ENCODE assay signal across 1 cellular context in the genomic region with DNA sequence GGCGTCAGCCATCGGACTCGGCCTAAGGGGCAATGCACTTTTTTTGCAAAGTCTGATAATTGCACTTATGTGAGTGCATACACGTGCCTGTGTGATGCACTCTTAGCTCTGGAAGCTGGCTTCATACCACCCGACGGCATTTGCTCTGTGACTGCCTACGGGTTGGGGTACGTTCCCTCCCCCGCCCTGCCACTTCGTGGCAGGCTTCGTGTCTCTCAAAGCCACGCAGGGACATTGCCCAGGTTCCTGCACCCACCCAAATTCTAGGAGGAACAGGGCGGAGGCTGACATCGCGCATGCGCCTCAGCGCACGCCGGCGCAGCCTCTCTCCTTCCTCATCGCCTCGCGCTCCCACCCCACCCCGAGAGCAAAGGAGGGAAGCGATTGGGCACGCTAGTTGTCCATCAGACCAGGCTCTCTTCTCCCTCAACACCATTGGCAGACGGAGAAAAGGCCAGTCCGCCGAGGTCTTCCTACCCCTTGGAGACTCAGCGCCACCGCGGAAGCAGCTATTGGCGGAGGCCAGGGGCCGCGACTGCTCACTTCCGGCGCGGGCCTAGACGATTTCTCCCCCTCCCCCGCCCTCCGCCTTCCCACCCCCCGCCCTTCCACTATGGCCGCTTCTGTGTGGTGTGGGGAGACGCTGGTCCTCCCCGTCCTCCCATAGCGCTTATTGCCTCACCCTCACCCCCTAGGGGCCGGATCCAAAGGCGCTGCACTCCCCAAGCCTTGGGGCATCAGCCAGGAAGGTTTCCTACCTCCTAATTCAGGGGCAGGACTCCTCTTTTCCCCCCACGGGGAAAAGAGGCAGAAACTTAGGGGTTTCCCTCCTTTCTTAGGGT.
TF ChIP-seq lines count a peak whose summit lies in the region.

A gene with protein sequence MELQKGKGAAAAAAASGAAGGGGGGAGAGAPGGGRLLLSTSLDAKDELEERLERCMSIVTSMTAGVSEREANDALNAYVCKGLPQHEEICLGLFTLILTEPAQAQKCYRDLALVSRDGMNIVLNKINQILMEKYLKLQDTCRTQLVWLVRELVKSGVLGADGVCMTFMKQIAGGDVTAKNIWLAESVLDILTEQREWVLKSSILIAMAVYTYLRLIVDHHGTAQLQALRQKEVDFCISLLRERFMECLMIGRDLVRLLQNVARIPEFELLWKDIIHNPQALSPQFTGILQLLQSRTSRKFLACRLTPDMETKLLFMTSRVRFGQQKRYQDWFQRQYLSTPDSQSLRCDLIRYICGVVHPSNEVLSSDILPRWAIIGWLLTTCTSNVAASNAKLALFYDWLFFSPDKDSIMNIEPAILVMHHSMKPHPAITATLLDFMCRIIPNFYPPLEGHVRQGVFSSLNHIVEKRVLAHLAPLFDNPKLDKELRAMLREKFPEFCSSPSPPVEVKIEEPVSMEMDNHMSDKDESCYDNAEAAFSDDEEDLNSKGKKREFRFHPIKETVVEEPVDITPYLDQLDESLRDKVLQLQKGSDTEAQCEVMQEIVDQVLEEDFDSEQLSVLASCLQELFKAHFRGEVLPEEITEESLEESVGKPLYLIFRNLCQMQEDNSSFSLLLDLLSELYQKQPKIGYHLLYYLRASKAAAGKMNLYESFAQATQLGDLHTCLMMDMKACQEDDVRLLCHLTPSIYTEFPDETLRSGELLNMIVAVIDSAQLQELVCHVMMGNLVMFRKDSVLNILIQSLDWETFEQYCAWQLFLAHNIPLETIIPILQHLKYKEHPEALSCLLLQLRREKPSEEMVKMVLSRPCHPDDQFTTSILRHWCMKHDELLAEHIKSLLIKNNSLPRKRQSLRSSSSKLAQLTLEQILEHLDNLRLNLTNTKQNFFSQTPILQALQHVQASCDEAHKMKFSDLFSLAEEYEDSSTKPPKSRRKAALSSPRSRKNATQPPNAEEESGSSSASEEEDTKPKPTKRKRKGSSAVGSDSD (plus strand): TSS at position 588 of the 842 bp plus-strand sequence. CDS start 585 bp downstream, outside the sequence.

TF ChIP-seq in K562, 482 proteins besides CTCF, POLR2A, EP300 and RAD21 (continued from another document and continues in another):
- TF ChIP-seq, protein P1, sequence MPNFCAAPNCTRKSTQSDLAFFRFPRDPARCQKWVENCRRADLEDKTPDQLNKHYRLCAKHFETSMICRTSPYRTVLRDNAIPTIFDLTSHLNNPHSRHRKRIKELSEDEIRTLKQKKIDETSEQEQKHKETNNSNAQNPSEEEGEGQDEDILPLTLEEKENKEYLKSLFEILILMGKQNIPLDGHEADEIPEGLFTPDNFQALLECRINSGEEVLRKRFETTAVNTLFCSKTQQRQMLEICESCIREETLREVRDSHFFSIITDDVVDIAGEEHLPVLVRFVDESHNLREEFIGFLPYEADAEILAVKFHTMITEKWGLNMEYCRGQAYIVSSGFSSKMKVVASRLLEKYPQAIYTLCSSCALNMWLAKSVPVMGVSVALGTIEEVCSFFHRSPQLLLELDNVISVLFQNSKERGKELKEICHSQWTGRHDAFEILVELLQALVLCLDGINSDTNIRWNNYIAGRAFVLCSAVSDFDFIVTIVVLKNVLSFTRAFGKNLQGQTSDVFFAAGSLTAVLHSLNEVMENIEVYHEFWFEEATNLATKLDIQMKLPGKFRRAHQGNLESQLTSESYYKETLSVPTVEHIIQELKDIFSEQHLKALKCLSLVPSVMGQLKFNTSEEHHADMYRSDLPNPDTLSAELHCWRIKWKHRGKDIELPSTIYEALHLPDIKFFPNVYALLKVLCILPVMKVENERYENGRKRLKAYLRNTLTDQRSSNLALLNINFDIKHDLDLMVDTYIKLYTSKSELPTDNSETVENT (CRISPR knock-in tag; IDR thresholded peaks at IDR 0.05) = peak; percentile 75; the same call in 1 of the 2 replicates
- TF ChIP-seq RBM22 (IDR thresholded peaks at IDR 0.05; ENCODE audit: low read depth, low read length, poor library complexity, severe bottlenecking) = no peak
- peak; percentile 55 for TF ChIP-seq CEBPG (CRISPR knock-in tag; IDR thresholded peaks at IDR 0.05)
- no peak; a peak in 1 of 4 replicates for TF ChIP-seq CEBPG (tag; conservative IDR thresholded peaks at IDR 0.05 in 1 of 2, IDR thresholded peaks at IDR 0.05 in 1 of 2)
- TF ChIP-seq, protein P2, sequence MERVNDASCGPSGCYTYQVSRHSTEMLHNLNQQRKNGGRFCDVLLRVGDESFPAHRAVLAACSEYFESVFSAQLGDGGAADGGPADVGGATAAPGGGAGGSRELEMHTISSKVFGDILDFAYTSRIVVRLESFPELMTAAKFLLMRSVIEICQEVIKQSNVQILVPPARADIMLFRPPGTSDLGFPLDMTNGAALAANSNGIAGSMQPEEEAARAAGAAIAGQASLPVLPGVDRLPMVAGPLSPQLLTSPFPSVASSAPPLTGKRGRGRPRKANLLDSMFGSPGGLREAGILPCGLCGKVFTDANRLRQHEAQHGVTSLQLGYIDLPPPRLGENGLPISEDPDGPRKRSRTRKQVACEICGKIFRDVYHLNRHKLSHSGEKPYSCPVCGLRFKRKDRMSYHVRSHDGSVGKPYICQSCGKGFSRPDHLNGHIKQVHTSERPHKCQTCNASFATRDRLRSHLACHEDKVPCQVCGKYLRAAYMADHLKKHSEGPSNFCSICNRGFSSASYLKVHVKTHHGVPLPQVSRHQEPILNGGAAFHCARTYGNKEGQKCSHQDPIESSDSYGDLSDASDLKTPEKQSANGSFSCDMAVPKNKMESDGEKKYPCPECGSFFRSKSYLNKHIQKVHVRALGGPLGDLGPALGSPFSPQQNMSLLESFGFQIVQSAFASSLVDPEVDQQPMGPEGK (CRISPR knock-in tag; IDR thresholded peaks at IDR 0.05; ENCODE audit: borderline replicate concordance) = no peak
- no peak for TF ChIP-seq NFATC3 (IDR thresholded peaks at IDR 0.05)
- TF ChIP-seq PHB (CRISPR knock-in tag; IDR thresholded peaks at IDR 0.05) = no peak
- no peak for TF ChIP-seq NR2F6 (CRISPR knock-in tag; IDR thresholded peaks at IDR 0.05)
- TF ChIP-seq FOXP1 (CRISPR knock-in tag; IDR thresholded peaks at IDR 0.05) = peak; percentile 58; the same call in 1 of the 2 replicates
- peak; percentile 6; the same call in 1 of the 2 replicates for TF ChIP-seq JUND (IDR thresholded peaks at IDR 0.05; ENCODE audit: borderline replicate concordance, low read depth, low read length)
- no peak; the same call in 2 of the 3 replicates for TF ChIP-seq JUND (tag; IDR thresholded peaks at IDR 0.05; ENCODE audit: borderline replicate concordance, low read depth, low read length)
- no peak for TF ChIP-seq ZNF282 (CRISPR knock-in tag; IDR thresholded peaks at IDR 0.05)
- no peak for TF ChIP-seq BCL6 (CRISPR knock-in tag; IDR thresholded peaks at IDR 0.05)
- TF ChIP-seq, protein P3, sequence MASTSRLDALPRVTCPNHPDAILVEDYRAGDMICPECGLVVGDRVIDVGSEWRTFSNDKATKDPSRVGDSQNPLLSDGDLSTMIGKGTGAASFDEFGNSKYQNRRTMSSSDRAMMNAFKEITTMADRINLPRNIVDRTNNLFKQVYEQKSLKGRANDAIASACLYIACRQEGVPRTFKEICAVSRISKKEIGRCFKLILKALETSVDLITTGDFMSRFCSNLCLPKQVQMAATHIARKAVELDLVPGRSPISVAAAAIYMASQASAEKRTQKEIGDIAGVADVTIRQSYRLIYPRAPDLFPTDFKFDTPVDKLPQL (IDR thresholded peaks at IDR 0.05; ENCODE audit: extremely low read depth, insufficient read length) = no peak
- TF ChIP-seq PRMT5 (CRISPR knock-in tag; IDR thresholded peaks at IDR 0.05) = no peak
- no peak for TF ChIP-seq TFAM (CRISPR knock-in tag; conservative IDR thresholded peaks at IDR 0.05)
- no peak for TF ChIP-seq TSC22D4 (tag; IDR thresholded peaks at IDR 0.05)
- TF ChIP-seq GABPB2 (CRISPR knock-in tag; conservative IDR thresholded peaks at IDR 0.05) = no peak
- TF ChIP-seq, protein P4, sequence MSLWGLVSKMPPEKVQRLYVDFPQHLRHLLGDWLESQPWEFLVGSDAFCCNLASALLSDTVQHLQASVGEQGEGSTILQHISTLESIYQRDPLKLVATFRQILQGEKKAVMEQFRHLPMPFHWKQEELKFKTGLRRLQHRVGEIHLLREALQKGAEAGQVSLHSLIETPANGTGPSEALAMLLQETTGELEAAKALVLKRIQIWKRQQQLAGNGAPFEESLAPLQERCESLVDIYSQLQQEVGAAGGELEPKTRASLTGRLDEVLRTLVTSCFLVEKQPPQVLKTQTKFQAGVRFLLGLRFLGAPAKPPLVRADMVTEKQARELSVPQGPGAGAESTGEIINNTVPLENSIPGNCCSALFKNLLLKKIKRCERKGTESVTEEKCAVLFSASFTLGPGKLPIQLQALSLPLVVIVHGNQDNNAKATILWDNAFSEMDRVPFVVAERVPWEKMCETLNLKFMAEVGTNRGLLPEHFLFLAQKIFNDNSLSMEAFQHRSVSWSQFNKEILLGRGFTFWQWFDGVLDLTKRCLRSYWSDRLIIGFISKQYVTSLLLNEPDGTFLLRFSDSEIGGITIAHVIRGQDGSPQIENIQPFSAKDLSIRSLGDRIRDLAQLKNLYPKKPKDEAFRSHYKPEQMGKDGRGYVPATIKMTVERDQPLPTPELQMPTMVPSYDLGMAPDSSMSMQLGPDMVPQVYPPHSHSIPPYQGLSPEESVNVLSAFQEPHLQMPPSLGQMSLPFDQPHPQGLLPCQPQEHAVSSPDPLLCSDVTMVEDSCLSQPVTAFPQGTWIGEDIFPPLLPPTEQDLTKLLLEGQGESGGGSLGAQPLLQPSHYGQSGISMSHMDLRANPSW (CRISPR knock-in tag; IDR thresholded peaks at IDR 0.05) = no peak
- TF ChIP-seq SRSF7 (optimal IDR thresholded peaks at IDR 0.05; ENCODE audit: low read depth, low read length) = no peak
- no peak for TF ChIP-seq PCBP1 (IDR thresholded peaks at IDR 0.05; ENCODE audit: low read depth, low read length, poor library complexity, severe bottlenecking)
- no peak for TF ChIP-seq ZNF224 (CRISPR knock-in tag; IDR thresholded peaks at IDR 0.05)
- TF ChIP-seq DMBX1 (CRISPR knock-in tag; IDR thresholded peaks at IDR 0.05; ENCODE audit: borderline replicate concordance) = no peak
- peak; percentile 91 for TF ChIP-seq ZNF263 (CRISPR knock-in tag; IDR thresholded peaks at IDR 0.05; ENCODE audit: borderline replicate concordance)
- no peak for TF ChIP-seq ZNF699 (CRISPR knock-in tag; IDR thresholded peaks at IDR 0.05; ENCODE audit: insufficient replicate concordance)
- TF ChIP-seq OTX1 (CRISPR knock-in tag; IDR thresholded peaks at IDR 0.05) = no peak
- TF ChIP-seq, protein P5, sequence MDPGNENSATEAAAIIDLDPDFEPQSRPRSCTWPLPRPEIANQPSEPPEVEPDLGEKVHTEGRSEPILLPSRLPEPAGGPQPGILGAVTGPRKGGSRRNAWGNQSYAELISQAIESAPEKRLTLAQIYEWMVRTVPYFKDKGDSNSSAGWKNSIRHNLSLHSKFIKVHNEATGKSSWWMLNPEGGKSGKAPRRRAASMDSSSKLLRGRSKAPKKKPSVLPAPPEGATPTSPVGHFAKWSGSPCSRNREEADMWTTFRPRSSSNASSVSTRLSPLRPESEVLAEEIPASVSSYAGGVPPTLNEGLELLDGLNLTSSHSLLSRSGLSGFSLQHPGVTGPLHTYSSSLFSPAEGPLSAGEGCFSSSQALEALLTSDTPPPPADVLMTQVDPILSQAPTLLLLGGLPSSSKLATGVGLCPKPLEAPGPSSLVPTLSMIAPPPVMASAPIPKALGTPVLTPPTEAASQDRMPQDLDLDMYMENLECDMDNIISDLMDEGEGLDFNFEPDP (CRISPR knock-in tag; IDR thresholded peaks at IDR 0.05) = no peak
- peak; percentile 58 for TF ChIP-seq TAF9B (IDR thresholded peaks at IDR 0.05; ENCODE audit: partially characterized antibody)
- TF ChIP-seq ZNF384 (IDR thresholded peaks at IDR 0.05; ENCODE audit: low read depth, low read length) = no peak
- TF ChIP-seq KLF13 (tag; IDR thresholded peaks at IDR 0.05; ENCODE audit: borderline replicate concordance, low read depth) = no peak; the same call in 1 of the 2 replicates
- peak; percentile 87 for TF ChIP-seq MEIS2 (IDR thresholded peaks at IDR 0.05; ENCODE audit: partially characterized antibody)
- TF ChIP-seq ZC3H8 (IDR thresholded peaks at IDR 0.05) = no peak
- peak in 1 of 2 experiments; percentile 69; a peak in 1 of 3 replicates for TF ChIP-seq CBX3 (IDR thresholded peaks at IDR 0.05; ENCODE audit: borderline replicate concordance in 1 of 2, low read length in 2 of 2)
- no peak for TF ChIP-seq ARID1B (IDR thresholded peaks at IDR 0.05)
- peak; percentile 91 for TF ChIP-seq ELF1 (tag; IDR thresholded peaks at IDR 0.05)
- TF ChIP-seq BACH1 (tag; IDR thresholded peaks at IDR 0.05) = no peak
- no peak for TF ChIP-seq ZKSCAN1 (IDR thresholded peaks at IDR 0.05; ENCODE audit: low read depth, low read length)
- peak; percentile 55; the same call in 1 of the 2 replicates for TF ChIP-seq GTF2E2 (tag; IDR thresholded peaks at IDR 0.05)
- no peak for TF ChIP-seq ZNF12 (CRISPR knock-in tag; IDR thresholded peaks at IDR 0.05)
- TF ChIP-seq RB1 (IDR thresholded peaks at IDR 0.05; ENCODE audit: low read depth) = no peak
- TF ChIP-seq, protein P6, sequence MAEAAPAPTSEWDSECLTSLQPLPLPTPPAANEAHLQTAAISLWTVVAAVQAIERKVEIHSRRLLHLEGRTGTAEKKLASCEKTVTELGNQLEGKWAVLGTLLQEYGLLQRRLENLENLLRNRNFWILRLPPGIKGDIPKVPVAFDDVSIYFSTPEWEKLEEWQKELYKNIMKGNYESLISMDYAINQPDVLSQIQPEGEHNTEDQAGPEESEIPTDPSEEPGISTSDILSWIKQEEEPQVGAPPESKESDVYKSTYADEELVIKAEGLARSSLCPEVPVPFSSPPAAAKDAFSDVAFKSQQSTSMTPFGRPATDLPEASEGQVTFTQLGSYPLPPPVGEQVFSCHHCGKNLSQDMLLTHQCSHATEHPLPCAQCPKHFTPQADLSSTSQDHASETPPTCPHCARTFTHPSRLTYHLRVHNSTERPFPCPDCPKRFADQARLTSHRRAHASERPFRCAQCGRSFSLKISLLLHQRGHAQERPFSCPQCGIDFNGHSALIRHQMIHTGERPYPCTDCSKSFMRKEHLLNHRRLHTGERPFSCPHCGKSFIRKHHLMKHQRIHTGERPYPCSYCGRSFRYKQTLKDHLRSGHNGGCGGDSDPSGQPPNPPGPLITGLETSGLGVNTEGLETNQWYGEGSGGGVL (CRISPR knock-in tag; IDR thresholded peaks at IDR 0.05) = no peak
- TF ChIP-seq TAL1 (IDR thresholded peaks at IDR 0.05) = no peak
- no peak for TF ChIP-seq BRD9 (IDR thresholded peaks at IDR 0.05; ENCODE audit: low read depth, partially characterized antibody)
- no peak for TF ChIP-seq ZNF561 (CRISPR knock-in tag; conservative IDR thresholded peaks at IDR 0.05)
- no peak for TF ChIP-seq ATF1 (CRISPR knock-in tag; IDR thresholded peaks at IDR 0.05)
- peak; percentile 64 for TF ChIP-seq ATF1 (tag; IDR thresholded peaks at IDR 0.05)
- TF ChIP-seq HMG20B (CRISPR knock-in tag; IDR thresholded peaks at IDR 0.05) = no peak
- TF ChIP-seq, protein P7, sequence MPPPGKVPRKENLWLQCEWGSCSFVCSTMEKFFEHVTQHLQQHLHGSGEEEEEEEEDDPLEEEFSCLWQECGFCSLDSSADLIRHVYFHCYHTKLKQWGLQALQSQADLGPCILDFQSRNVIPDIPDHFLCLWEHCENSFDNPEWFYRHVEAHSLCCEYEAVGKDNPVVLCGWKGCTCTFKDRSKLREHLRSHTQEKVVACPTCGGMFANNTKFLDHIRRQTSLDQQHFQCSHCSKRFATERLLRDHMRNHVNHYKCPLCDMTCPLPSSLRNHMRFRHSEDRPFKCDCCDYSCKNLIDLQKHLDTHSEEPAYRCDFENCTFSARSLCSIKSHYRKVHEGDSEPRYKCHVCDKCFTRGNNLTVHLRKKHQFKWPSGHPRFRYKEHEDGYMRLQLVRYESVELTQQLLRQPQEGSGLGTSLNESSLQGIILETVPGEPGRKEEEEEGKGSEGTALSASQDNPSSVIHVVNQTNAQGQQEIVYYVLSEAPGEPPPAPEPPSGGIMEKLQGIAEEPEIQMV (tag; conservative IDR thresholded peaks at IDR 0.05; ENCODE audit: low read depth) = no peak
